Comparison of ENCODE assay signal across 8 cellular contexts in genomic region chr19:52993342-52994178, GRCh38. TPM values are rescaled to one million over a fixed set of nuclear protein-coding genes. Genes with fewer than 3 reads are reported as not detected.
DNase-seq lines count a peak whose midpoint lies in the region; ATAC-seq, FAIRE-seq and TF ChIP-seq lines count a peak whose summit lies in the region.

No MANE protein-coding gene starts in this region.

- H3K4me3 Mint-ChIP-seq in astrocyte (ENCODE audit: unreplicated experiment), result peak overlapping the region; percentile 85

- H3K36me3 ChIP-seq in astrocyte (ENCODE audit: insufficient read depth, low read length) (no peaks in the 10 kb centered on the region), rectal smooth muscle tissue (ENCODE audit: control insufficient read depth, insufficient read depth, low read length) (no peaks in the 10 kb centered on the region)

- peak overlapping the region; percentile 83 for H3K4me2 ChIP-seq in astrocyte (ENCODE audit: low read length)

- peaks cover 9% of the 10 kb centered on the region for H3K4me1 Mint-ChIP-seq in astrocyte (ENCODE audit: low read depth, unreplicated experiment)

- DNase-seq in AG20443 (ENCODE audit: low spot score) (peak; percentile 84), HUDEP-2 (lab: John Stamatoyannopoulos, UW; ENCODE audit: unreplicated experiment in 76 of 76) (peak in 51 of 76 experiments; percentile 4 to 70 (median 41)), T-helper 9 cell (peak; percentile 77), astrocyte (ENCODE audit: low read depth) (peak; percentile 58), hepatic stellate cell (ENCODE audit: low spot score) (peak; percentile 78), ureter (ENCODE audit: low spot score) (peak; percentile 85)

- H3K27me3 ChIP-seq in astrocyte (ENCODE audit: insufficient read depth, low read length) (no peaks in the 10 kb centered on the region), rectal smooth muscle tissue (ENCODE audit: control insufficient read depth, insufficient read depth, low read length) (no peaks in the 10 kb centered on the region)

- H3K9me3 Mint-ChIP-seq in astrocyte (ENCODE audit: unreplicated experiment), result no peaks in the 10 kb centered on the region

- FAIRE-seq in astrocyte (lab: Jason Lieb, UNC), result no peak

- H3K79me2 ChIP-seq in astrocyte (ENCODE audit: insufficient read depth, low read length), result no peaks in the 10 kb centered on the region

- H3K4me3 ChIP-seq in astrocyte (ENCODE audit: insufficient read depth, low read depth, low read length), result peak overlapping the region; percentile 41
- H3K4me3 ChIP-seq in rectal smooth muscle tissue (ENCODE audit: low read length), result peak overlapping the region; percentile 80

- no peaks in the 10 kb centered on the region for H4K20me1 ChIP-seq in astrocyte (ENCODE audit: insufficient read depth, low read length)

- H3K27me3 Mint-ChIP-seq in astrocyte (ENCODE audit: low read depth, unreplicated experiment), result peaks cover 4% of the 10 kb centered on the region

- peak overlapping the region; percentile 88 for H3K27ac Mint-ChIP-seq in astrocyte (ENCODE audit: unreplicated experiment)

- H2AFZ ChIP-seq in astrocyte (ENCODE audit: low read depth, low read length), result peak overlapping the region; percentile 86

- H3K36me3 Mint-ChIP-seq in astrocyte (ENCODE audit: low read depth, unreplicated experiment), result peaks cover 15% of the 10 kb centered on the region

- TF ChIP-seq CTCF in astrocyte (IDR thresholded peaks at IDR 0.05; ENCODE audit: insufficient read depth, low read depth, low read length), result no peak

- H3K4me1 ChIP-seq in astrocyte (ENCODE audit: insufficient read depth, low read length) (peaks cover 2% of the 10 kb centered on the region), rectal smooth muscle tissue (ENCODE audit: control insufficient read depth, insufficient read depth, low read length) (no peaks in the 10 kb centered on the region)

- H3K9me3 ChIP-seq in astrocyte (ENCODE audit: insufficient read depth, low read depth, low read length), result peaks cover 2% of the 10 kb centered on the region

- no peak overlapping the region for H3K27ac ChIP-seq in astrocyte (ENCODE audit: low read depth, low read length)
- H3K27ac ChIP-seq in rectal smooth muscle tissue (ENCODE audit: low read depth, low read length), result peak overlapping the region; percentile 74

- no peak for ATAC-seq in HG02759 (IDR thresholded peaks at IDR 0.05; ENCODE audit: unreplicated experiment)

- H3K9ac ChIP-seq in astrocyte (ENCODE audit: low read length) (peak overlapping the region; percentile 20), rectal smooth muscle tissue (ENCODE audit: low read length) (no peak overlapping the region)

RNA-seq across cellular contexts. Expression of gene ERVV-1, which starts 20.2 kb away (rescaled TPM):
- total RNA-seq in astrocyte (not detected in 2 replicates), ureter (0.78 TPM)

RNA-seq across cellular contexts. Expression of gene ZNF816, which starts 30.9 kb away (rescaled TPM):
- 10.3 and 12.2 TPM in 2 replicates for total RNA-seq in astrocyte
- total RNA-seq in ureter, result 25.1 TPM

RNA-seq across cellular contexts. Expression of gene ERVV-2, which starts 51.0 kb away (rescaled TPM):
- 0.17 TPM in 1 of 2 replicates, not detected in the other for total RNA-seq in astrocyte
- not detected for total RNA-seq in ureter
